In the genomic region with DNA sequence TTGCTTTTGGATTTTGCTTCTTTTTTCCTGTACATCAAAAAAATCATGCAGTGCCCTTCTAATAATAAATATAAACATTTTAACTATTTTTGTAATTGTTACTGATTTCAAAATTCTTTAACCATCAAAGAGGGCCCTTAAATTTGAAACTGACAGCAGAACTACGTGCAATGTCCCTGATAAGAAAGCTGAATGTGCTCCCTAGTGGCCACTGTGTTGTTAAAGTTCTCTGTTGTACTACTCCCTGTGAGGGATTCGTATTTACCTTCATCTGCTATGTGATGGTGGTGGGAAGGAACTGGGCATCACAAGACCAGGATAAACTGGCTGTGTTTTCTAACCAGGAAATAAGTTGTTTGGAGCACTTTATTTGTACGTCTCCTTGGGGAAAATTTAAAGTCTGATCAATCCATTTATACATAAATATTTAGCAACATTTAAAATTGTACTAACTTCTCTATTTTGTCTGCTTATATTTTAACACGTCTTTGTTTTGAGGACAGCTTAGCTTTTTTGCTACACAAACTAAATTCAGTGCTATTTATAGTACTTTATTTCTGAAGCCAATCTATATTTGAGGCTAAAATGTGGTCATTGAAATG, we compare ENCODE assay signal across 8 cellular contexts.
A peak's percentile ranks its signal among the peaks of the same experiment; 100 is the strongest.
DNase-seq lines count a peak whose midpoint lies in the region; ATAC-seq, FAIRE-seq and TF ChIP-seq lines count a peak whose summit lies in the region.

No MANE protein-coding gene starts in this region.

- no peaks in the 10 kb centered on the region for H3K4me1 ChIP-seq in HepG2 (ENCODE audit: insufficient read depth, low read length)
- no peaks in the 10 kb centered on the region for H3K4me1 ChIP-seq in right lobe of liver

- H3K4me2 ChIP-seq in HepG2 (ENCODE audit: low read depth, low read length): no peak overlapping the region

- TF ChIP-seq POLR2A in HepG2 (IDR thresholded peaks at IDR 0.05; ENCODE audit: insufficient read depth in 1 of 2, low read depth in 2 of 2, low read length in 2 of 2): no peak
- no peak for TF ChIP-seq POLR2A in right lobe of liver (IDR thresholded peaks at IDR 0.05)

- no peaks in the 10 kb centered on the region for H3K79me2 ChIP-seq in HepG2 (ENCODE audit: insufficient read depth, low read length)

- WGBS in HepG2 (ENCODE audit: low lambda C conversion rate): 0% methylated on average over 4 of the region's 4 CpGs
- 12% methylated on average over 4 of the region's 4 CpGs for WGBS in right lobe of liver (ENCODE audit: insufficient coverage, low coverage, low lambda C conversion rate, missing lambda C conversion rate)

- TF ChIP-seq RAD21 in HepG2 (CRISPR knock-in tag; IDR thresholded peaks at IDR 0.05): no peak

- no peaks in the 10 kb centered on the region for H3K9me3 ChIP-seq in HepG2 (ENCODE audit: low read length)
- no peaks in the 10 kb centered on the region for H3K9me3 ChIP-seq in right lobe of liver

- intact Hi-C loops in HepG2 (cut with micrococcal nuclease; ENCODE audit: unreplicated experiment): loop anchor here (5.0 kb wide), 1 partner anchor 530 kb away; the partner anchor contains the start of gene SEMA3C
- intact Hi-C loops in right lobe of liver (cut with DNase I): no loop called here

- FAIRE-seq in HepG2 (lab: Jason Lieb, UNC): peak; percentile 12

- POLR2A ChIA-PET in HepG2 (lab: Yijun Ruan, JAX): no interaction called here

- ATAC-seq in HepG2: peak; percentile 89
- ATAC-seq in right lobe of liver: no peak
- ATAC-seq in HG03097 (IDR thresholded peaks at IDR 0.05; ENCODE audit: low FRiP score, unreplicated experiment): no peak

- CTCF ChIA-PET in HepG2 (lab: Yijun Ruan, JAX; ENCODE audit: low intra/inter-chr PET ratio, low total read pairs): interaction anchor here (1.6 kb wide), 1 partner anchor 748 kb away, joined by 3 read pairs; no protein-coding TSS in a partner anchor

- H3K9ac ChIP-seq in HepG2 (ENCODE audit: insufficient read depth, low read depth, low read length): no peak overlapping the region

- TF ChIP-seq CTCF in HepG2 (CRISPR knock-in tag; IDR thresholded peaks at IDR 0.05) (peak; percentile 56), right lobe of liver (IDR thresholded peaks at IDR 0.05) (peak in 2 of 4 donors; percentile 11 to 13)

- H2AFZ ChIP-seq in HepG2 (ENCODE audit: low read length): no peak overlapping the region

- H3K4me3 ChIP-seq in HepG2 (replicated peaks in 1 of 3; ENCODE audit: insufficient read depth in 1 of 3, low read depth in 2 of 3, low read length in 3 of 3): no peak overlapping the region
- H3K4me3 ChIP-seq in right lobe of liver: no peak overlapping the region

- no peak for TF ChIP-seq EP300 in HepG2 (IDR thresholded peaks at IDR 0.05; ENCODE audit: low read depth in 2 of 2, low read length in 2 of 2)
- no peak for TF ChIP-seq EP300 in HepG2 (CRISPR knock-in tag; IDR thresholded peaks at IDR 0.05; ENCODE audit: borderline replicate concordance)

- H3K36me3 ChIP-seq in HepG2 (replicated peaks in 1 of 2; ENCODE audit: control insufficient read depth in 1 of 2, insufficient read depth in 2 of 2, low read length in 2 of 2): no peaks in the 10 kb centered on the region
- H3K36me3 ChIP-seq in right lobe of liver: no peaks in the 10 kb centered on the region

- in situ Hi-C loops in HepG2 (cut with HindIII; ENCODE audit: extremely low pct_ligation_motif_present, low pct_unique_long_range_greater_than_20kb): loop anchor here (5.0 kb wide), 1 partner anchor 745 kb away; no protein-coding TSS in a partner anchor

- peak; percentile 27 for DNase-seq in HepG2 (ENCODE audit: low spot score)
- DNase-seq in right lobe of liver: no peak
- peak; percentile 53 for DNase-seq in NCI-H748 treated with DMSO at 0.1 percent for 48 hours (lab: John Stamatoyannopoulos, UW)
- peak; percentile 42 for DNase-seq in dermis blood vessel endothelial cell
- peak; percentile 34 for DNase-seq in non-pigmented ciliary epithelial cell (ENCODE audit: low read depth)
- DNase-seq in activated CD4-positive, CD25-positive, alpha-beta regulatory T cell (lab: John Stamatoyannopoulos, UW): no peak
- DNase-seq in GDM1 (lab: John Stamatoyannopoulos, UW): no peak

- H3K27me3 ChIP-seq in HepG2 (ENCODE audit: control insufficient read depth in 1 of 2, insufficient read depth in 2 of 2, low read length in 2 of 2): no peaks in the 10 kb centered on the region
- H3K27me3 ChIP-seq in right lobe of liver: no peaks in the 10 kb centered on the region

- no peaks in the 10 kb centered on the region for H4K20me1 ChIP-seq in HepG2 (ENCODE audit: insufficient read depth, low read length)

- no TSS peak for BruUV-seq in HepG2 (replicated peaks; lab: Mats Ljungman, UMichigan)

- H3K27ac ChIP-seq in HepG2 (ENCODE audit: extremely low read length, insufficient read depth, low read length) (no peak overlapping the region), right lobe of liver (no peak overlapping the region)

TF ChIP-seq in HepG2, 621 proteins besides CTCF, POLR2A, EP300 and RAD21:
- TF ChIP-seq STAG1 (CRISPR knock-in tag; IDR thresholded peaks at IDR 0.05): peak; percentile 67
- TF ChIP-seq PCBP1 (IDR thresholded peaks at IDR 0.05; ENCODE audit: borderline replicate concordance, low read depth, low read length): no peak

Comparison
In these comparisons a context has a peak if more than half of its experiments do, and no peak if none do; other contexts are left out.
1. DNase-seq: peak in HepG2 (single experiment), NCI-H748 treated with DMSO at 0.1 percent for 48 hours (single experiment), dermis blood vessel endothelial cell (single experiment) and non-pigmented ciliary epithelial cell (single experiment); none in right lobe of liver (0 of 3), activated CD4-positive, CD25-positive, alpha-beta regulatory T cell (0 of 4) and GDM1 (single experiment).